ENCODE assay signal across 8 cellular contexts in the genomic region with DNA sequence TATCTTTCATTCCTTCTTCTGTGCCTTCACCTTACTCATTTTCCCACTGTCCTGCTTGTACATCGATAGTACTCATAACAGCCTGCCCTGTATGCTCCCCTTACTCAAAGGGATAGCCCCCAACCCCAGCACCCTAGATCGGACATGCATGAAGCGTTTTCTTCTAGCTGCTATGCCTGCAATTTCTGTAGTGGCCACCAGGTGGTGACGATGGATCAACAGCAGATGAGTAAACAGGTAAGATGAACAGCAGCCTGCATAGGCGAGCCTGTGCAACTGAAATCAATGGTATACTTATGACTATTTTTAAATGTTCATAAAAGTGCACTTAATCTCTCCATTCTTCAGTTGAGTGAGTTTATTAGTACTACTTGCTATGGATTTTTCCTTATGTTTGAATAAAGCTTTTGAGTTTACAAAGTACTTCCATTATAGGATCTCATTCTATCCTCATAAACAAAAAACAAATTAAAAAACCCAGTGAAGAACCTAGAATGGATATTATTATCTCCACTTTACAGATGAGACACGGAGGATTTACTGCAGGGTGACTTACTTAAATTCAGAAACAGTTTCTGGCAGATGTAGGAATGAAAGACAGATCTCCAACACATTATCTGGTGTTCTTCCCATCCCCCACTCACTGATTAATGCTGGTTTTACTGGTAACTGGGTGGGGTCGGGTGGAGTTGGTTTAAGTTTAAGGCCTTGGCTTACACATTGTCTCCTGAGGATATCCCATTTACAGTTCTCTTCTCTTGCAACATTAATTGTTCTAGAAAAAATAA.
DNase-seq lines count a peak whose midpoint lies in the region; ATAC-seq, FAIRE-seq and TF ChIP-seq lines count a peak whose summit lies in the region.

No MANE protein-coding gene starts in this region.

- no peak overlapping the region for H3K27ac ChIP-seq in RWPE2 (ENCODE audit: poor library complexity, severe bottlenecking)
- H3K27ac ChIP-seq in pancreas = no peak overlapping the region

- H3K36me3 ChIP-seq in RWPE2 (ENCODE audit: low read depth) (peaks cover 14% of the 10 kb centered on the region; the same call in 1 of the 2 replicates), pancreas (no peaks in the 10 kb centered on the region)

- peak; percentile 45 for DNase-seq in CD1c-positive myeloid dendritic cell (ENCODE audit: extremely low spot score)
- DNase-seq in H54 (ENCODE audit: insufficient read length, low spot score) = peak; percentile 36
- DNase-seq in RWPE2 (ENCODE audit: low spot score) = no peak
- peak; percentile 67 to 75 for DNase-seq in erythroblast (lab: John Stamatoyannopoulos, UW)
- DNase-seq in pancreas = peak in 2 of 6 donors; percentile 48 to 64
- DNase-seq in lower leg skin (ENCODE audit: low spot score in 2 of 2) = no peak

- H3K27me3 ChIP-seq in RWPE2 (ENCODE audit: insufficient read depth, poor library complexity, severe bottlenecking) (no peaks in the 10 kb centered on the region), pancreas (no peaks in the 10 kb centered on the region)

- 46 to 48% methylated on average over 7 of the region's 7 CpGs for WGBS in pancreas, 2 donors
- 68 to 71% methylated on average over 7 of the region's 7 CpGs for WGBS in lower leg skin, 2 donors

- H3K4me3 ChIP-seq in RWPE2 (ENCODE audit: severe bottlenecking) (no peak overlapping the region), pancreas (no peak overlapping the region), lower leg skin (ENCODE audit: low read depth, poor library complexity, severe bottlenecking) (no peak overlapping the region)

- FAIRE-seq in H54 (lab: Jason Lieb, UNC) = no peak
- FAIRE-seq in pancreas (lab: Jason Lieb, UNC) = no peak

- H3K9me3 ChIP-seq in RWPE2 (ENCODE audit: severe bottlenecking) = no peaks in the 10 kb centered on the region
- no peaks in the 10 kb centered on the region for H3K9me3 ChIP-seq in pancreas

- TF ChIP-seq POLR2A in H54 (IDR thresholded peaks at IDR 0.05; ENCODE audit: low read depth, low read length) (no peak), erythroblast (IDR thresholded peaks at IDR 0.05; ENCODE audit: low read length) (no peak), lower leg skin (IDR thresholded peaks at IDR 0.05) (no peak)

- intact Hi-C loops in pancreas (cut with DNase I) (no loop called here), lower leg skin (cut with DNase I; ENCODE audit: low total_unique reads) (no loop called here)

- TF ChIP-seq CTCF in RWPE2 (IDR thresholded peaks at IDR 0.05; ENCODE audit: poor library complexity, severe bottlenecking) = peak; percentile 67
- peak in 3 of 4 donors; percentile 19 to 52 (median 49) for TF ChIP-seq CTCF in pancreas (IDR thresholded peaks at IDR 0.05)
- no peak for TF ChIP-seq CTCF in lower leg skin (IDR thresholded peaks at IDR 0.05)

- H3K4me1 ChIP-seq in RWPE2 (ENCODE audit: insufficient read depth, poor library complexity, severe bottlenecking) = no peaks in the 10 kb centered on the region
- no peaks in the 10 kb centered on the region for H3K4me1 ChIP-seq in pancreas

- ATAC-seq in RWPE2 (ENCODE audit: low read depth) (no peak), pancreas (peak in 3 of 4 donors; percentile 51 to 66 (median 61)), HG02623 (IDR thresholded peaks at IDR 0.05; ENCODE audit: unreplicated experiment) (no peak), HG03439 (IDR thresholded peaks at IDR 0.05; ENCODE audit: unreplicated experiment) (no peak)

Comparison
In these comparisons a context has a peak if more than half of its experiments do, and no peak if none do; other contexts are left out.
1. DNase-seq: peak in CD1c-positive myeloid dendritic cell (single experiment), H54 (single experiment) and erythroblast (2 of 2); none in RWPE2 (single experiment) and lower leg skin (0 of 2).
2. ATAC-seq: peak in pancreas (3 of 4); none in RWPE2 (single experiment), HG02623 (single experiment) and HG03439 (single experiment).
3. CTCF ChIP-seq: peak in RWPE2 (single experiment) and pancreas (3 of 4); none in lower leg skin (0 of 3).